20 cellular contexts compared by ENCODE assay signal in genomic region chr15:27725733-27726132, GRCh38.
"Had no signal": no experiment of that assay in that cellular context is flagged by ENCODE, and none has a peak within 500 bp of the region (broad histone marks: within the 10 kb centered on the region; RNA-seq: fewer than 3 reads in every experiment).

No MANE protein-coding gene starts in this region.

- H3K36me3 ChIP-seq: neural progenitor cell, pancreas had no signal

- DNase-seq: effector CD4-positive, alpha-beta T cell; foreskin melanocyte; head of caudate nucleus; kidney; left colon; left ventricle myocardium superior; mesenchymal stem cell; midbrain; occipital lobe; pancreas; right cardiac atrium; stimulated activated CD4-positive, alpha-beta T cell treated with anti-CD3 and anti-CD28 coated beads, Interleukin-2, amount 100 ng/mL, for 48 hours; stimulated activated naive CD4-positive, alpha-beta T cell treated with Interleukin-2 at 50 U/mL for 16 hours; trophoblast cell had no signal

- H3K27me3 Mint-ChIP-seq: natural killer cell treated with Interleukin-12 subunit alpha and Interleukin-12 subunit beta and Interleukin-15 and Interleukin-18, amount 100 ng/mL, for 72 hours had no signal

- H3K4me3 Mint-ChIP-seq: natural killer cell treated with Interleukin-12 subunit alpha and Interleukin-12 subunit beta and Interleukin-15 and Interleukin-18, amount 100 ng/mL, for 72 hours; neural progenitor cell had no signal

- H3K27ac Mint-ChIP-seq: natural killer cell treated with Interleukin-12 subunit alpha and Interleukin-12 subunit beta and Interleukin-15 and Interleukin-18, amount 100 ng/mL, for 72 hours; neural progenitor cell; progenitor cell of endocrine pancreas had no signal

- H3K9me3 ChIP-seq: pancreas had no signal

- H3K36me3 Mint-ChIP-seq: natural killer cell treated with Interleukin-12 subunit alpha and Interleukin-12 subunit beta and Interleukin-15 and Interleukin-18, amount 100 ng/mL, for 72 hours; neural progenitor cell had no signal

- H3K9me3 Mint-ChIP-seq: natural killer cell treated with Interleukin-12 subunit alpha and Interleukin-12 subunit beta and Interleukin-15 and Interleukin-18, amount 100 ng/mL, for 72 hours; neural progenitor cell had no signal

- H3K27ac ChIP-seq: hepatocyte, neural progenitor cell, pancreas had no signal

- H3K4me3 ChIP-seq: hepatocyte, lung, neural progenitor cell, pancreas, smooth muscle cell had no signal

- ATAC-seq: left colon; left ventricle myocardium superior; natural killer cell treated with Interleukin-12 subunit alpha and Interleukin-12 subunit beta and Interleukin-15 and Interleukin-18, amount 100 ng/mL, for 72 hours; pancreas; right cardiac atrium had no signal

- H3K27me3 ChIP-seq: hepatocyte, neural progenitor cell, pancreas had no signal

- H3K4me1 ChIP-seq: pancreas had no signal
